8 cellular contexts compared by ENCODE assay signal in the genomic region with DNA sequence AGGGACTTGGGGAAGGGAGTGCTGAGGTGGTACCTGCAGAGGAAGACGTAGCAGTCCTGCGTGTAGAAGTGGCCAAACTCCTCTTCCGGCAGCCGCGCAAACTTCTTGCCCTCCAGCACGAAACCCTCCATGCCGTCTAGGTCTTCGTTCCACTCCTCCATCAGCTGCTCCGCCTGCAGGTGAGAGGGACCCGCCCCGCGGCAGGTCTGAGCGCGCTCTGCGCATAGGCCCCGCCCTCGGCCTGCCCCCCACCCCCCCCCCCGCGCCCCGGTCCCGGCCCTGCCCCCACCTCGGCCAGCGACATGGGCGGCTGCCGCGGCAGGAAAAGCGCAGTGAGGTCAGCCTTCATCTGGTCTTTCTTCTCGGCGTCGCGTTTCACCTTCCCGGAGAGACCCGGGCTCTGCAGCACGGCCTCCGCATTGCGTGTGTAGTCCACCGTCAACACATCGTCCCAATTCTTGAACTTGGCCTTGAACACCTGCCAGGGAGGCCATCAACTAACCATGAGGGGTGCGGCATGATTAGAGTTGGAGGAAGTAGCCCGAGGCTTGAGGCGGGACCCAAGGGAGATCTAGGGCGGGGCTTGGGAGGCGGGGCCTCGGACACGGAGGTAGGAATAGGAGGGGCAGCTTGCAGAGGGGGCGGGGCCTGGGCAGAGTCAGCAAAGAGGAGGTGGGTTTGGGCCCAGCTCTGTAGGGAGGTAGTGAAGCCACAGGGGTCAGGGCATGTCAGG. TPM values are rescaled to one million over a fixed set of nuclear protein-coding genes. Genes with fewer than 3 reads are reported as not detected.
DNase-seq lines count a peak whose midpoint lies in the region; ATAC-seq, FAIRE-seq and TF ChIP-seq lines count a peak whose summit lies in the region.

No MANE protein-coding gene starts in this region.

- no peaks in the 10 kb centered on the region for H3K9me3 ChIP-seq in MG63

- H3K4me1 Mint-ChIP-seq in WTC11, result peaks cover 25% of the 10 kb centered on the region

- H3K27me3 Mint-ChIP-seq in WTC11 (ENCODE audit: low read depth), result no peaks in the 10 kb centered on the region

- no peak for FAIRE-seq in frontal cortex (lab: Jason Lieb, UNC)

- ATAC-seq in WTC11 (peak; percentile 85), HG02798 (IDR thresholded peaks at IDR 0.05; ENCODE audit: poor library complexity, unreplicated experiment) (no peak), GM19324 (IDR thresholded peaks at IDR 0.05; ENCODE audit: low FRiP score, unreplicated experiment) (no peak)

- peak; percentile 88 for DNase-seq in DMS53 treated with DMSO at 0.1 percent for 48 hours (lab: John Stamatoyannopoulos, UW; ENCODE audit: unreplicated experiment)
- peak; percentile 27 for DNase-seq in MV-4-11 (lab: John Stamatoyannopoulos, UW)
- DNase-seq in WTC11 (ENCODE audit: low spot score), result peak; percentile 96
- peak; percentile 52 to 63 for DNase-seq in frontal cortex (ENCODE audit: low spot score in 2 of 2)
- DNase-seq in renal cortical epithelial cell (ENCODE audit: low read depth), result peak; percentile 43
- no peak for DNase-seq in MG63

- POLR2A ChIA-PET in WTC11 (lab: Charles Lee), result interaction anchor here (0.6 to 2.2 kb wide), 7 partner anchors 10 to 170 kb away, joined by 3 to 17 read pairs (median 6); a partner anchor contains a TSS

- peak overlapping the region; percentile 90 for H3K4me3 Mint-ChIP-seq in WTC11

- CTCF ChIA-PET in WTC11 (lab: Charles Lee), result interaction anchor here (0.6 to 2.0 kb wide), 14 partner anchors 8 to 136 kb away, joined by 3 to 19 read pairs (median 4); a partner anchor contains a TSS

- H3K36me3 Mint-ChIP-seq in WTC11, result peaks cover 39% of the 10 kb centered on the region

- peaks cover 10% of the 10 kb centered on the region for H3K36me3 ChIP-seq in MG63

- H3K9me3 Mint-ChIP-seq in WTC11, result no peaks in the 10 kb centered on the region

- peak overlapping the region; percentile 100 for H3K27ac Mint-ChIP-seq in WTC11

- TF ChIP-seq CTCF in WTC11 (IDR thresholded peaks at IDR 0.05), result no peak

- no peak overlapping the region for H3K4me3 ChIP-seq in MG63

- H3K27me3 ChIP-seq in MG63, result no peaks in the 10 kb centered on the region

TF ChIP-seq in WTC11, 78 proteins besides CTCF, POLR2A, EP300 and RAD21:
- no peak for TF ChIP-seq GABPB1 (CRISPR knock-in tag; IDR thresholded peaks at IDR 0.05)
- TF ChIP-seq NFATC4 (CRISPR knock-in tag; IDR thresholded peaks at IDR 0.05), result no peak
- no peak for TF ChIP-seq RORB (CRISPR knock-in tag; IDR thresholded peaks at IDR 0.05)
- no peak for TF ChIP-seq MYBL2 (CRISPR knock-in tag; IDR thresholded peaks at IDR 0.05)
- TF ChIP-seq ZNF396 (CRISPR knock-in tag; IDR thresholded peaks at IDR 0.05; ENCODE audit: borderline replicate concordance), result no peak
- TF ChIP-seq RELA (CRISPR knock-in tag; IDR thresholded peaks at IDR 0.05; ENCODE audit: borderline replicate concordance), result no peak
- TF ChIP-seq, protein P1, sequence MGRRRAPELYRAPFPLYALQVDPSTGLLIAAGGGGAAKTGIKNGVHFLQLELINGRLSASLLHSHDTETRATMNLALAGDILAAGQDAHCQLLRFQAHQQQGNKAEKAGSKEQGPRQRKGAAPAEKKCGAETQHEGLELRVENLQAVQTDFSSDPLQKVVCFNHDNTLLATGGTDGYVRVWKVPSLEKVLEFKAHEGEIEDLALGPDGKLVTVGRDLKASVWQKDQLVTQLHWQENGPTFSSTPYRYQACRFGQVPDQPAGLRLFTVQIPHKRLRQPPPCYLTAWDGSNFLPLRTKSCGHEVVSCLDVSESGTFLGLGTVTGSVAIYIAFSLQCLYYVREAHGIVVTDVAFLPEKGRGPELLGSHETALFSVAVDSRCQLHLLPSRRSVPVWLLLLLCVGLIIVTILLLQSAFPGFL (CRISPR knock-in tag; IDR thresholded peaks at IDR 0.05; ENCODE audit: borderline replicate concordance), result no peak
- TF ChIP-seq, protein P2, sequence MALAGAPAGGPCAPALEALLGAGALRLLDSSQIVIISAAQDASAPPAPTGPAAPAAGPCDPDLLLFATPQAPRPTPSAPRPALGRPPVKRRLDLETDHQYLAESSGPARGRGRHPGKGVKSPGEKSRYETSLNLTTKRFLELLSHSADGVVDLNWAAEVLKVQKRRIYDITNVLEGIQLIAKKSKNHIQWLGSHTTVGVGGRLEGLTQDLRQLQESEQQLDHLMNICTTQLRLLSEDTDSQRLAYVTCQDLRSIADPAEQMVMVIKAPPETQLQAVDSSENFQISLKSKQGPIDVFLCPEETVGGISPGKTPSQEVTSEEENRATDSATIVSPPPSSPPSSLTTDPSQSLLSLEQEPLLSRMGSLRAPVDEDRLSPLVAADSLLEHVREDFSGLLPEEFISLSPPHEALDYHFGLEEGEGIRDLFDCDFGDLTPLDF (CRISPR knock-in tag; IDR thresholded peaks at IDR 0.05), result no peak
- TF ChIP-seq, protein P3, sequence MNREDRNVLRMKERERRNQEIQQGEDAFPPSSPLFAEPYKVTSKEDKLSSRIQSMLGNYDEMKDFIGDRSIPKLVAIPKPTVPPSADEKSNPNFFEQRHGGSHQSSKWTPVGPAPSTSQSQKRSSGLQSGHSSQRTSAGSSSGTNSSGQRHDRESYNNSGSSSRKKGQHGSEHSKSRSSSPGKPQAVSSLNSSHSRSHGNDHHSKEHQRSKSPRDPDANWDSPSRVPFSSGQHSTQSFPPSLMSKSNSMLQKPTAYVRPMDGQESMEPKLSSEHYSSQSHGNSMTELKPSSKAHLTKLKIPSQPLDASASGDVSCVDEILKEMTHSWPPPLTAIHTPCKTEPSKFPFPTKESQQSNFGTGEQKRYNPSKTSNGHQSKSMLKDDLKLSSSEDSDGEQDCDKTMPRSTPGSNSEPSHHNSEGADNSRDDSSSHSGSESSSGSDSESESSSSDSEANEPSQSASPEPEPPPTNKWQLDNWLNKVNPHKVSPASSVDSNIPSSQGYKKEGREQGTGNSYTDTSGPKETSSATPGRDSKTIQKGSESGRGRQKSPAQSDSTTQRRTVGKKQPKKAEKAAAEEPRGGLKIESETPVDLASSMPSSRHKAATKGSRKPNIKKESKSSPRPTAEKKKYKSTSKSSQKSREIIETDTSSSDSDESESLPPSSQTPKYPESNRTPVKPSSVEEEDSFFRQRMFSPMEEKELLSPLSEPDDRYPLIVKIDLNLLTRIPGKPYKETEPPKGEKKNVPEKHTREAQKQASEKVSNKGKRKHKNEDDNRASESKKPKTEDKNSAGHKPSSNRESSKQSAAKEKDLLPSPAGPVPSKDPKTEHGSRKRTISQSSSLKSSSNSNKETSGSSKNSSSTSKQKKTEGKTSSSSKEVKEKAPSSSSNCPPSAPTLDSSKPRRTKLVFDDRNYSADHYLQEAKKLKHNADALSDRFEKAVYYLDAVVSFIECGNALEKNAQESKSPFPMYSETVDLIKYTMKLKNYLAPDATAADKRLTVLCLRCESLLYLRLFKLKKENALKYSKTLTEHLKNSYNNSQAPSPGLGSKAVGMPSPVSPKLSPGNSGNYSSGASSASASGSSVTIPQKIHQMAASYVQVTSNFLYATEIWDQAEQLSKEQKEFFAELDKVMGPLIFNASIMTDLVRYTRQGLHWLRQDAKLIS (CRISPR knock-in tag; IDR thresholded peaks at IDR 0.05; ENCODE audit: borderline replicate concordance), result no peak
- TF ChIP-seq FOXP1 (CRISPR knock-in tag; IDR thresholded peaks at IDR 0.05; ENCODE audit: borderline replicate concordance), result 0 out of 2 replicates have a peak, but pooled peaks have one; percentile 1
- TF ChIP-seq JUN (CRISPR knock-in tag; IDR thresholded peaks at IDR 0.05), result no peak
- TF ChIP-seq FOXK1 (CRISPR knock-in tag; IDR thresholded peaks at IDR 0.05), result no peak
- TF ChIP-seq SMAD3 (CRISPR knock-in tag; IDR thresholded peaks at IDR 0.05; ENCODE audit: borderline replicate concordance), result no peak
- TF ChIP-seq SP1 (CRISPR knock-in tag; conservative IDR thresholded peaks at IDR 0.05), result peak; percentile 66
- TF ChIP-seq, protein P4, sequence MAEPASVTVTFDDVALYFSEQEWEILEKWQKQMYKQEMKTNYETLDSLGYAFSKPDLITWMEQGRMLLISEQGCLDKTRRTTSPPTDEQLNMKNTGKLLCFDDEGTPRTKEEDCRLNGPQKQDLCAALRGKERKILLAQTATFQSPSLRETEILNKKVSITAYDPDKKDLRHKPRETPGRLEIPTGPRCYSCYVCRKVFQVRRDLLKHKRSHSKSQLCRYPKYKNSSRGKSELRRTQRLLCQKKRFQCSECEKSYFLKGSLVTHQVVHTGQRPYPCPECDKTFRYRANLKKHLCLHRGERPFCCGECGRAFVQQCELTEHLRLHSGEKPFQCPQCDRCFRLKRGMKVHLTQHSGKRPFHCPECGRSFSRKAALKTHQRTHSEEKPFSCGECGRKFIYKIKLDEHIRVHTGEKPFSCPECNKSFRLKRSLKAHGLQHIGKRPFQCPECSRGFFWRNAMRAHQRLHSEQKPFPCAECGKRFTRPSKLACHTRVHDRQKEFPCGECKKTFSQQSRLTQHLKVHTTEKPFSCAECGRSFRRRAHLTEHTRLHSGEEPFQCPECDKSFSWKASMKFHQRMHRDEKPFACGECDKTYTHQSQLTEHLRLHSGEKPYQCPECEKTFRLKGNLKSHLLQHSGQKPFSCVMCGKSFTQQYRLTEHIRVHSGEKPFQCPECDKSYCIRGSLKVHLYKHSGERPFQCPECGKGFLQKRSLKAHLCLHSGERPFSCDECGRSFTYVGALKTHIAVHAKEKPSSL (CRISPR knock-in tag; conservative IDR thresholded peaks at IDR 0.05), result no peak
- TF ChIP-seq ZNF423 (CRISPR knock-in tag; IDR thresholded peaks at IDR 0.05), result 0 out of 2 replicates have a peak, but pooled peaks have one; percentile 27
- no peak for TF ChIP-seq NR2C2 (CRISPR knock-in tag; IDR thresholded peaks at IDR 0.05)
- TF ChIP-seq, protein P5, sequence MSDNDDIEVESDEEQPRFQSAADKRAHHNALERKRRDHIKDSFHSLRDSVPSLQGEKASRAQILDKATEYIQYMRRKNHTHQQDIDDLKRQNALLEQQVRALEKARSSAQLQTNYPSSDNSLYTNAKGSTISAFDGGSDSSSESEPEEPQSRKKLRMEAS (CRISPR knock-in tag; IDR thresholded peaks at IDR 0.05), result peak; percentile 65
- TF ChIP-seq OVOL2 (CRISPR knock-in tag; IDR thresholded peaks at IDR 0.05; ENCODE audit: borderline replicate concordance), result no peak

RNA-seq across cellular contexts. Expression of a gene that starts 11.5 kb away (rescaled TPM):
- total RNA-seq in WTC11 (2021) (298 to 313 TPM (median 309 TPM) in 3 replicates), frontal cortex (68.9 TPM), renal cortical epithelial cell (343 and 451 TPM in 2 replicates)
- total RNA-seq in MG63 (2014; rRNA removed; shearing (Covaris generic); ENCODE audit: low replicate concordance), result 192 and 203 TPM in 2 replicates

RNA-seq across cellular contexts. Expression of a gene that starts 13.4 kb away (rescaled TPM):
- total RNA-seq in WTC11 (2021), result 15.7 to 18.8 TPM (median 17.9 TPM) in 3 replicates
- total RNA-seq in frontal cortex, result 34.2 TPM
- 88.2 and 154 TPM in 2 replicates for total RNA-seq in renal cortical epithelial cell
- total RNA-seq in MG63 (2014; rRNA removed; shearing (Covaris generic); ENCODE audit: low replicate concordance), result 3.2 and 19.9 TPM in 2 replicates

RNA-seq across cellular contexts. Expression of a gene that starts 21.6 kb away (rescaled TPM):
- total RNA-seq in WTC11 (2021), result 76.0 to 87.8 TPM (median 78.6 TPM) in 3 replicates
- total RNA-seq in frontal cortex, result 30.2 TPM
- total RNA-seq in renal cortical epithelial cell, result 30.4 and 46.4 TPM in 2 replicates
- 12.5 and 14.4 TPM in 2 replicates for total RNA-seq in MG63 (2014; rRNA removed; shearing (Covaris generic); ENCODE audit: low replicate concordance)
